ENCODE assay signal across 32 cellular contexts in genomic region chr17:31598388-31598760, GRCh38.
A peak's percentile ranks its signal among the peaks of the same experiment; 100 is the strongest.
DNase-seq lines count a peak whose midpoint lies in the region; ATAC-seq, FAIRE-seq and TF ChIP-seq lines count a peak whose summit lies in the region.
"Had no signal": no experiment of that assay in that cellular context is flagged by ENCODE, and none has a peak within 500 bp of the region (broad histone marks: within the 10 kb centered on the region; RNA-seq: fewer than 3 reads in every experiment).

No MANE protein-coding gene starts in this region.

- H3K79me1 ChIP-seq in IMR-90 (ENCODE audit: low read depth in 1 of 2, low read length in 2 of 2), result peaks cover 0 to 31% of the 10 kb centered on the region in 2 experiments; a peak in 2 of 4 replicates

- TF ChIP-seq CTCF in A549 (IDR thresholded peaks at IDR 0.05) (no peak), IMR-90 (conservative IDR thresholded peaks at IDR 0.05; ENCODE audit: low read depth, low read length) (no peak), endodermal cell (conservative IDR thresholded peaks at IDR 0.05) (no peak), neural progenitor cell (IDR thresholded peaks at IDR 0.05) (no peak)

- H3K18ac ChIP-seq in IMR-90 (ENCODE audit: low read depth, low read length), result no peak overlapping the region

- TF ChIP-seq POLR2A in A549 (IDR thresholded peaks at IDR 0.05; ENCODE audit: low read length), result no peak
- TF ChIP-seq POLR2A in IMR-90 (IDR thresholded peaks at IDR 0.05; ENCODE audit: low read depth, low read length), result no peak
- TF ChIP-seq POLR2A in GM12892 (IDR thresholded peaks at IDR 0.05; ENCODE audit: low read depth, low read length), result no peak

- peak overlapping the region; percentile 100 for H2BK20ac ChIP-seq in IMR-90 (ENCODE audit: low read depth, low read length)

- H3K27me3 Mint-ChIP-seq in endodermal cell (ENCODE audit: insufficient read depth) (no peaks in the 10 kb centered on the region), neural progenitor cell (ENCODE audit: insufficient read depth, low read depth) (peaks cover 13% of the 10 kb centered on the region)
- H3K27me3 Mint-ChIP-seq: activated T-cell treated with anti-CD3 and anti-CD28 coated beads, Interleukin-2, amount 50 U/mL, for 24 hours had no signal

- H3K36me3 ChIP-seq in IMR-90 (ENCODE audit: control insufficient read depth, insufficient read depth, low read length), result no peaks in the 10 kb centered on the region; the same call in 1 of the 2 replicates
- H3K36me3 ChIP-seq in endodermal cell (ENCODE audit: control insufficient read depth, insufficient read depth, low read length), result no peaks in the 10 kb centered on the region
- H3K36me3 ChIP-seq in neural progenitor cell, result no peaks in the 10 kb centered on the region
- H3K36me3 ChIP-seq: SJSA1, upper lobe of left lung had no signal

- no peaks in the 10 kb centered on the region for H4K20me1 ChIP-seq in IMR-90 (ENCODE audit: insufficient read depth, low read length)
- H4K20me1 ChIP-seq in neural progenitor cell (ENCODE audit: low read depth), result no peaks in the 10 kb centered on the region

- H2BK120ac ChIP-seq in IMR-90 (ENCODE audit: low read depth, low read length), result peak overlapping the region; percentile 100

- peak overlapping the region; percentile 68; the same call in 1 of the 2 replicates for H3K23ac ChIP-seq in IMR-90 (ENCODE audit: low read depth, low read length)

- no peak overlapping the region for H3K9ac ChIP-seq in IMR-90 (ENCODE audit: low read depth, low read length)
- H3K9ac ChIP-seq in endodermal cell (ENCODE audit: extremely low read depth, low read length, poor library complexity, severe bottlenecking), result no peak overlapping the region
- no peak overlapping the region for H3K9ac ChIP-seq in neural progenitor cell

- H3K4me1 ChIP-seq in A549, result peaks cover 38% of the 10 kb centered on the region
- H3K4me1 ChIP-seq in IMR-90 (ENCODE audit: control insufficient read depth, insufficient read depth, low read length), result peaks cover 39% of the 10 kb centered on the region
- H3K4me1 ChIP-seq in endodermal cell (ENCODE audit: control insufficient read depth, insufficient read depth, low read length), result no peaks in the 10 kb centered on the region
- no peaks in the 10 kb centered on the region for H3K4me1 ChIP-seq in neural progenitor cell

- FAIRE-seq in A549 (lab: Jason Lieb, UNC), result no peak
- no peak for FAIRE-seq in GM12892 (lab: Jason Lieb, UNC)
- FAIRE-seq: A204.1, GM12891, RCC 7860 had no signal

- WGBS in A549 (ENCODE audit: missing lambda C conversion rate), result 60% methylated on average over 4 of the region's 4 CpGs
- WGBS in IMR-90 (ENCODE audit: extremely low coverage in 2 of 2, insufficient read length in 1 of 2), 2 experiments, result 90% methylated on average over 2 of the region's 4 CpGs; no CpG with 5 or more reads in 1 of the 2 experiments
- WGBS in endodermal cell (ENCODE audit: insufficient coverage in 1 of 2, insufficient read length in 1 of 2), 2 experiments, result 74 to 81% methylated on average over 3 to 4 of the region's 4 CpGs

- no peak overlapping the region for H3K56ac ChIP-seq in IMR-90 (ENCODE audit: extremely low read depth, insufficient read depth, low read length)

- in situ Hi-C loops in IMR-90 (cut with MboI; ENCODE audit: low sequenced_read_pairs), result no loop called here

- H3K36me3 Mint-ChIP-seq in endodermal cell (ENCODE audit: low read depth) (peaks cover 6% of the 10 kb centered on the region), neural progenitor cell (no peaks in the 10 kb centered on the region)
- H3K36me3 Mint-ChIP-seq: T-cell had no signal

- peak overlapping the region; percentile 99 for H4K91ac ChIP-seq in IMR-90 (ENCODE audit: insufficient read depth, low read depth, low read length)

- peak overlapping the region; percentile 99 for H2BK5ac ChIP-seq in IMR-90 (ENCODE audit: low read depth, low read length, poor library complexity, severe bottlenecking)

- H3F3A ChIP-seq in neural progenitor cell (ENCODE audit: low read depth), result no peaks in the 10 kb centered on the region

- H3K9me1 ChIP-seq in IMR-90 (ENCODE audit: insufficient read depth, low read length), result peaks cover 47% of the 10 kb centered on the region

- H3K4me3 ChIP-seq in A549 (no peak overlapping the region), IMR-90 (ENCODE audit: insufficient read depth, low read depth, low read length) (no peak overlapping the region), endodermal cell (ENCODE audit: low read length) (no peak overlapping the region), neural progenitor cell (no peak overlapping the region)
- H3K4me3 ChIP-seq: left lung, MG63, mucosa of descending colon, psoas muscle, SJSA1, stomach, upper lobe of left lung had no signal

- no peak for TF ChIP-seq EP300 in A549 (IDR thresholded peaks at IDR 0.05)

- H2AK9ac ChIP-seq in IMR-90 (replicated peaks; ENCODE audit: low read depth, low read length, poor library complexity), result peak overlapping the region; percentile 44

- H3K9me3 Mint-ChIP-seq in endodermal cell, result no peaks in the 10 kb centered on the region
- no peaks in the 10 kb centered on the region for H3K9me3 Mint-ChIP-seq in neural progenitor cell
- H3K9me3 Mint-ChIP-seq: activated T-cell treated with anti-CD3 and anti-CD28 coated beads, Interleukin-2, amount 50 U/mL, for 24 hours; T-cell had no signal

- peak overlapping the region; percentile 19; the same call in 1 of the 2 replicates for H4K5ac ChIP-seq in IMR-90 (ENCODE audit: low read depth, low read length)

- H3K4me3 Mint-ChIP-seq in endodermal cell, result no peak overlapping the region
- H3K4me3 Mint-ChIP-seq in neural progenitor cell, result no peak overlapping the region
- H3K4me3 Mint-ChIP-seq: activated CD8-positive, alpha-beta T cell treated with anti-CD3 and anti-CD28 coated beads, Interleukin-2, amount 10 ng/mL, durations not matched to agents 7 days and 5 days; activated T-cell treated with anti-CD3 and anti-CD28 coated beads, Interleukin-2, amount 50 U/mL, for 24 hours; T-cell had no signal

- H3K9me3 ChIP-seq in A549 (no peaks in the 10 kb centered on the region), IMR-90 (ENCODE audit: control insufficient read depth, insufficient read depth, low read length) (no peaks in the 10 kb centered on the region), endodermal cell (ENCODE audit: control insufficient read depth, low read length) (no peaks in the 10 kb centered on the region), neural progenitor cell (ENCODE audit: low read depth) (no peaks in the 10 kb centered on the region)
- H3K9me3 ChIP-seq: left lung, MG63, mucosa of descending colon, psoas muscle, SJSA1, stomach, upper lobe of left lung had no signal

- H3K27ac ChIP-seq in A549 (peak overlapping the region; percentile 44 to 73; a peak in 5 of 6 replicates), IMR-90 (ENCODE audit: insufficient read depth, low read length) (no peak overlapping the region; the same call in 1 of the 2 replicates), endodermal cell (ENCODE audit: low read depth, low read length) (no peak overlapping the region), neural progenitor cell (no peak overlapping the region)
- H3K27ac ChIP-seq: brain microvascular endothelial cell, left lung, psoas muscle, SJSA1, stomach, upper lobe of left lung had no signal

- H3K4me1 Mint-ChIP-seq in endodermal cell, result peaks cover 13% of the 10 kb centered on the region
- peaks cover 31% of the 10 kb centered on the region for H3K4me1 Mint-ChIP-seq in neural progenitor cell
- H3K4me1 Mint-ChIP-seq: T-cell had no signal

- H3K79me2 ChIP-seq in neural progenitor cell (ENCODE audit: low read depth), result no peaks in the 10 kb centered on the region

- CTCF ChIA-PET in A549 (lab: Yijun Ruan, JAX), result interaction anchor here (0.7 to 2.5 kb wide), 4 partner anchors 11 to 245 kb away, joined by 3 to 10 read pairs (median 3); no protein-coding TSS in a partner anchor
- CTCF ChIA-PET in IMR-90 (lab: Yijun Ruan, JAX), result no interaction called here

- BruUV-seq in IMR-90 (replicated peaks; lab: Mats Ljungman, UMichigan), result no TSS peak

- intact Hi-C loops in IMR-90 (cut with micrococcal nuclease), result loop anchor here (1.0 to 5.0 kb wide), 2 partner anchors 29 to 151 kb away; no protein-coding TSS in a partner anchor

- dilution Hi-C loops in IMR-90 (cut with HindIII; ENCODE audit: low sequenced_read_pairs, unreplicated experiment), result no loop called here

- peak overlapping the region; percentile 92 to 99; a peak in 2 of 4 replicates for H4K8ac ChIP-seq in IMR-90 (ENCODE audit: low read depth in 2 of 2, low read length in 2 of 2)

- H2BK15ac ChIP-seq in IMR-90 (ENCODE audit: low read depth, low read length), result peak overlapping the region; percentile 100; the same call in 2 of the 3 replicates

- H3K14ac ChIP-seq in IMR-90 (replicated peaks; ENCODE audit: low read depth, low read length), result peak overlapping the region; percentile 98

- POLR2A ChIA-PET in A549 (lab: Yijun Ruan, JAX) (no interaction called here), IMR-90 (lab: Charles Lee; ENCODE audit: unreplicated experiment) (no interaction called here)

- H3K27me3 ChIP-seq in IMR-90 (ENCODE audit: control insufficient read depth, insufficient read depth, low read length), result no peaks in the 10 kb centered on the region
- no peaks in the 10 kb centered on the region for H3K27me3 ChIP-seq in endodermal cell (ENCODE audit: control insufficient read depth, insufficient read depth, low read length, poor library complexity, severe bottlenecking)
- H3K27me3 ChIP-seq in neural progenitor cell, result no peaks in the 10 kb centered on the region
- H3K27me3 ChIP-seq: brain microvascular endothelial cell, left lung, MG63, SJSA1, stomach, upper lobe of left lung had no signal

- peak overlapping the region; percentile 100 for H3K4ac ChIP-seq in IMR-90 (ENCODE audit: low read depth, low read length)

- H3K4me2 ChIP-seq in A549, result peak overlapping the region; percentile 56
- H3K4me2 ChIP-seq in IMR-90 (ENCODE audit: low read depth, low read length), result no peak overlapping the region
- H3K4me2 ChIP-seq in neural progenitor cell, result no peak overlapping the region

- TF ChIP-seq RAD21 in A549 (conservative IDR thresholded peaks at IDR 0.05 in 1 of 2, IDR thresholded peaks at IDR 0.05 in 1 of 2) (no peak), IMR-90 (IDR thresholded peaks at IDR 0.05; ENCODE audit: low read length) (no peak)

- ATAC-seq in A549 (no peak), IMR-90 (ENCODE audit: low read depth) (no peak)
- ATAC-seq: activated CD8-positive, alpha-beta T cell treated with anti-CD3 and anti-CD28 coated beads, Interleukin-2, amount 10 ng/mL, durations not matched to agents 7 days and 5 days; HCT116; left lung; mucosa of descending colon; psoas muscle; T-cell had no signal

- H3K27ac Mint-ChIP-seq in endodermal cell, result peak overlapping the region; percentile 46
- H3K27ac Mint-ChIP-seq in neural progenitor cell, result peak overlapping the region; percentile 65
- H3K27ac Mint-ChIP-seq: activated CD8-positive, alpha-beta T cell treated with anti-CD3 and anti-CD28 coated beads, Interleukin-2, amount 10 ng/mL, durations not matched to agents 7 days and 5 days; activated T-cell treated with anti-CD3 and anti-CD28 coated beads, Interleukin-2, amount 50 U/mL, for 24 hours; T-cell had no signal

- no peak for DNase-seq in A549 (ENCODE audit: low read depth in 1 of 2, low spot score in 1 of 2)
- DNase-seq in IMR-90, result no peak
- peak; percentile 65 for DNase-seq in endodermal cell
- DNase-seq in neural progenitor cell (ENCODE audit: low spot score), result no peak
- DNase-seq in NCI-H2029 (lab: John Stamatoyannopoulos, UW), result no peak
- no peak for DNase-seq in GM12892 (ENCODE audit: insufficient read length)
- no peak for DNase-seq in stimulated activated CD8-positive, alpha-beta memory T cell treated with anti-CD3 and anti-CD28 coated beads, Interleukin-4, amount 100 ng/mL, for 48 hours
- no peak for DNase-seq in superior temporal gyrus (ENCODE audit: extremely low spot score)
- DNase-seq: activated CD4-positive, alpha-beta T cell treated with anti-CD3 and anti-CD28 coated beads for 1 hour; activated CD8-positive, alpha-beta T cell treated with anti-CD3 and anti-CD28 coated beads, Interleukin-2, amount 10 ng/mL, durations not matched to agents 7 days and 5 days; activated naive CD4-positive, alpha-beta T cell; activated T-cell treated with anti-CD3 and anti-CD28 coated beads, Interleukin-2, amount 50 U/mL, for 24 hours; brain microvascular endothelial cell; COR-L47; effector CD8-positive, alpha-beta T cell; erythroblast; foreskin melanocyte; left lung; MG63; mucosa of descending colon; NCI-H1417 treated with DMSO at 0.1 percent for 48 hours; NCI-H2171; NCI-H524; psoas muscle; stomach; T-cell; upper lobe of left lung had no signal

- peak overlapping the region; percentile 100 for H2AK5ac ChIP-seq in IMR-90 (ENCODE audit: low read depth, low read length)

- H2AFZ ChIP-seq in IMR-90 (replicated peaks; ENCODE audit: low read length, poor library complexity) (peak overlapping the region; percentile 65), neural progenitor cell (replicated peaks) (no peak overlapping the region)

Comparison
In these comparisons a context has a peak if more than half of its experiments do, and no peak if none do; other contexts are left out.
1. H3K27ac ChIP-seq: peak in A549 (2 of 2); none in IMR-90 (single experiment), endodermal cell (single experiment) and neural progenitor cell (single experiment).